Comparison of ENCODE assay signal across 19 cellular contexts in the genomic region with DNA sequence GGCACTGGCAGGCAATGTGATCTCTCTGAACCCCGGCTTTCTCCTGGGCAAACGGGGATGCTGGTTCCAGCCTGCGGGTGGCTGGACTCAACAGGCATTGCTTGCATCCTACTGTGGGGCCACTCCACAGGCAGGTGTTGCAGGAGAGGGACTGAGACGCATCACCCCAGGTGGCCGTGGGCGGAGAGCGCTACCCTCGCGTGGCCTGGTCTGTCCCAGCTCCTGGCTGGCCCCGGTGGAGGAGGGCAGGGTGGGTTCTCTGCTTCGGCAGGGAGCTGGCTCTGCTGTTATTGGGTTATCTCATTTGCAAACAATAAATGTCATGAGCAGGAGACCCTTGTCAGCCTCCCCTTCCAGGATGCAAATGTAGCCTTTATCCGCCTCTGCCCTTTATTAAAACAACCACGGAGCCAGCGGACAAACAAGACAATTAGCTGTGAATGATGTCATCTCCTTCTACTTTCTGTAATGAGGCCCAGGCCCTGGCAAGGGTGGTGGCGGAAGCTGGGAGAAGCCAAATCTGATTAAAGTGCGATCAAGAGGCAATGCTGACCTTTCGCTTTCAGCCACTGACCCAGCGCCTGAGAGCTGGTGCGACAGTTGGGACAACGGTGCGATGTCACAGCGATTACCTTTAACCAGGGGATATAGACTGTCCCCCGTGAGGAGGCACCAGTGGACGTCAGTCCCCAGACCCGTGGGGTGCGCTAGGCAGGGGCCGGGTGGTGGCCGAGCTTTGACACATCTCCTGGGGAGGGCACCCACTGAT.
A peak's percentile ranks its signal among the peaks of the same experiment; 100 is the strongest.
DNase-seq lines count a peak whose midpoint lies in the region; ATAC-seq, FAIRE-seq and TF ChIP-seq lines count a peak whose summit lies in the region.
"Had no signal": no experiment of that assay in that cellular context is flagged by ENCODE, and none has a peak within 500 bp of the region (broad histone marks: within the 10 kb centered on the region; RNA-seq: fewer than 3 reads in every experiment).

No MANE protein-coding gene starts in this region.

- H3K27me3 ChIP-seq in endothelial cell of umbilical vein (ENCODE audit: control insufficient read depth in 2 of 2, insufficient read depth in 2 of 2, low read length in 2 of 2), result no peaks in the 10 kb centered on the region
- no peaks in the 10 kb centered on the region for H3K27me3 ChIP-seq in naive thymus-derived CD4-positive, alpha-beta T cell (ENCODE audit: control insufficient read depth in 2 of 2, insufficient read depth in 2 of 2, low read length in 2 of 2)
- H3K27me3 ChIP-seq in thyroid gland, result no peaks in the 10 kb centered on the region
- H3K27me3 ChIP-seq: colonic mucosa had no signal

- no peaks in the 10 kb centered on the region for H3K36me3 Mint-ChIP-seq in neural crest cell (ENCODE audit: low read depth)
- H3K36me3 Mint-ChIP-seq in naive thymus-derived CD4-positive, alpha-beta T cell, result peaks cover 0 to 1% (median 0%) of the 10 kb centered on the region in 5 donors

- BruUV-seq in endothelial cell of umbilical vein (replicated peaks; lab: Mats Ljungman, UMichigan), result no TSS peak

- intact Hi-C loops in endothelial cell of umbilical vein (cut with micrococcal nuclease), result no loop called here
- intact Hi-C loops in naive thymus-derived CD4-positive, alpha-beta T cell (cut with micrococcal nuclease), result no loop called here
- intact Hi-C loops in thyroid gland (cut with DNase I), result no loop called here

- ATAC-seq in naive thymus-derived CD4-positive, alpha-beta T cell, result no peak
- ATAC-seq in GM21825 (IDR thresholded peaks at IDR 0.05; ENCODE audit: unreplicated experiment), result no peak

- H4K20me1 ChIP-seq in endothelial cell of umbilical vein (replicated peaks; ENCODE audit: control insufficient read depth, extremely low read depth, insufficient read depth, low read length), result no peaks in the 10 kb centered on the region

- H3K27ac ChIP-seq in endothelial cell of umbilical vein (ENCODE audit: insufficient read depth, low read depth, low read length) (no peak overlapping the region), thyroid gland (no peak overlapping the region)
- H3K27ac ChIP-seq in naive thymus-derived CD4-positive, alpha-beta T cell (ENCODE audit: low read depth, low read length), result no peak overlapping the region
- H3K27ac ChIP-seq: 22Rv1, colonic mucosa, SK-N-MC, tibial nerve had no signal

- peak overlapping the region; percentile 57 for H3K4me3 Mint-ChIP-seq in neural crest cell
- H3K4me3 Mint-ChIP-seq in naive thymus-derived CD4-positive, alpha-beta T cell, result peak overlapping the region in 1 of 10 donors; percentile 18
- H3K4me3 Mint-ChIP-seq: CD4-positive, alpha-beta T cell had no signal

- dilution Hi-C loops in endothelial cell of umbilical vein (cut with MboI; ENCODE audit: extremely low pct_ligation_motif_present, low sequenced_read_pairs), result no loop called here

- H3K4me1 ChIP-seq in endothelial cell of umbilical vein (ENCODE audit: control insufficient read depth, extremely low read depth, insufficient read depth, low read length) (peaks cover 2% of the 10 kb centered on the region), thyroid gland (no peaks in the 10 kb centered on the region)
- no peaks in the 10 kb centered on the region for H3K4me1 ChIP-seq in naive thymus-derived CD4-positive, alpha-beta T cell (ENCODE audit: control insufficient read depth in 2 of 2, insufficient read depth in 2 of 2, low read length in 2 of 2)
- H3K4me1 ChIP-seq: colonic mucosa, tibial nerve had no signal

- peaks cover 4% of the 10 kb centered on the region for H3K4me1 Mint-ChIP-seq in neural crest cell
- H3K4me1 Mint-ChIP-seq in naive thymus-derived CD4-positive, alpha-beta T cell, result peaks cover 0 to 5% (median 0%) of the 10 kb centered on the region in 7 donors

- H3K27ac Mint-ChIP-seq in neural crest cell (ENCODE audit: unreplicated experiment), result peak overlapping the region; percentile 50
- peak overlapping the region in 3 of 9 donors; percentile 32 to 58 (median 38) for H3K27ac Mint-ChIP-seq in naive thymus-derived CD4-positive, alpha-beta T cell
- H3K27ac Mint-ChIP-seq: CD4-positive, alpha-beta T cell had no signal

- H3K9me3 Mint-ChIP-seq in neural crest cell, result no peaks in the 10 kb centered on the region
- peaks cover 0 to 6% (median 0%) of the 10 kb centered on the region in 11 donors for H3K9me3 Mint-ChIP-seq in naive thymus-derived CD4-positive, alpha-beta T cell
- H3K9me3 Mint-ChIP-seq: CD4-positive, alpha-beta T cell had no signal

- no peaks in the 10 kb centered on the region for H3K9me3 ChIP-seq in endothelial cell of umbilical vein (replicated peaks; ENCODE audit: control insufficient read depth, insufficient read depth, low read length)
- H3K9me3 ChIP-seq in naive thymus-derived CD4-positive, alpha-beta T cell (ENCODE audit: control insufficient read depth in 2 of 3, low read length in 3 of 3), result no peaks in the 10 kb centered on the region
- no peaks in the 10 kb centered on the region for H3K9me3 ChIP-seq in thyroid gland
- H3K9me3 ChIP-seq: colonic mucosa, tibial nerve had no signal

- H3K79me2 ChIP-seq in endothelial cell of umbilical vein (ENCODE audit: control insufficient read depth, insufficient read depth, low read length), result no peaks in the 10 kb centered on the region

- POLR2A ChIA-PET in endothelial cell of umbilical vein (lab: Charles Lee), result no interaction called here
- POLR2A ChIA-PET in naive thymus-derived CD4-positive, alpha-beta T cell (lab: Charles Lee), result no interaction called here

- no peak overlapping the region for H3K4me2 ChIP-seq in endothelial cell of umbilical vein (ENCODE audit: insufficient read depth, low read length)

- FAIRE-seq in endothelial cell of umbilical vein (lab: Jason Lieb, UNC), result peak; percentile 71

- DNase-seq in DMS 273 (lab: John Stamatoyannopoulos, UW; ENCODE audit: unreplicated experiment), result peak; percentile 26
- no peak for DNase-seq in DMS 273 treated with DMSO at 0.1 percent for 48 hours (lab: John Stamatoyannopoulos, UW)
- DNase-seq in NCI-H748 treated with DMSO at 0.1 percent for 48 hours (lab: John Stamatoyannopoulos, UW), result peak; percentile 34
- DNase-seq in endothelial cell of umbilical vein (ENCODE audit: low read depth, low spot score), result peak; percentile 51
- no peak for DNase-seq in neural crest cell (ENCODE audit: low read depth, low spot score)
- no peak for DNase-seq in naive thymus-derived CD4-positive, alpha-beta T cell
- DNase-seq in thyroid gland, result no peak
- DNase-seq: activated CD8-positive, alpha-beta memory T cell treated with anti-CD3 and anti-CD28 coated beads for 24 hours; activated effector memory CD4-positive, alpha-beta T cell treated with Interleukin-2 at 50 U/mL for 16 hours; CD4-positive, alpha-beta T cell; colonic mucosa; NCI-H1930; nucleus accumbens; stimulated activated CD4-positive, alpha-beta T cell treated with anti-CD3 and anti-CD28 coated beads, Interleukin-4, amount 100 ng/mL, for 1 hour; stimulated activated CD8-positive, alpha-beta memory T cell treated with anti-CD3 and anti-CD28 coated beads, Interleukin-4, amount 100 ng/mL, for 48 hours had no signal

- no peak for TF ChIP-seq CTCF in endothelial cell of umbilical vein (IDR thresholded peaks at IDR 0.05; ENCODE audit: extremely low read depth in 1 of 2, insufficient read depth in 1 of 2, low read depth in 1 of 2, low read length in 2 of 2)
- no peak for TF ChIP-seq CTCF in neural crest cell (conservative IDR thresholded peaks at IDR 0.05)
- TF ChIP-seq CTCF in thyroid gland (IDR thresholded peaks at IDR 0.05), result no peak

- no peaks in the 10 kb centered on the region for H3K36me3 ChIP-seq in endothelial cell of umbilical vein (ENCODE audit: control insufficient read depth in 2 of 2, extremely low read depth in 1 of 2, insufficient read depth in 2 of 2, low read length in 2 of 2)
- no peaks in the 10 kb centered on the region for H3K36me3 ChIP-seq in naive thymus-derived CD4-positive, alpha-beta T cell (ENCODE audit: control insufficient read depth in 2 of 3, insufficient read depth in 3 of 3, low read length in 3 of 3)
- H3K36me3 ChIP-seq in thyroid gland, result no peaks in the 10 kb centered on the region
- H3K36me3 ChIP-seq: colonic mucosa, tibial nerve had no signal

- no peak overlapping the region for H3K9ac ChIP-seq in endothelial cell of umbilical vein (replicated peaks; ENCODE audit: extremely low read depth, insufficient read depth, low read length)

- H3K9me1 ChIP-seq in endothelial cell of umbilical vein (replicated peaks; ENCODE audit: control insufficient read depth, extremely low read depth, insufficient read depth, low read length), result no peaks in the 10 kb centered on the region

- 68 to 72% methylated on average over 20 to 22 of the region's 28 CpGs for WGBS in thyroid gland, 2 donors

- H3K4me3 ChIP-seq in endothelial cell of umbilical vein (replicated peaks in 1 of 3; ENCODE audit: insufficient read depth in 1 of 3, low read depth in 1 of 3, low read length in 3 of 3) (no peak overlapping the region), thyroid gland (replicated peaks in 1 of 3) (no peak overlapping the region)
- no peak overlapping the region for H3K4me3 ChIP-seq in naive thymus-derived CD4-positive, alpha-beta T cell (ENCODE audit: low read length)
- H3K4me3 ChIP-seq: colonic mucosa, SK-N-MC, tibial nerve had no signal

- H3K27me3 Mint-ChIP-seq in neural crest cell (ENCODE audit: low read depth), result no peaks in the 10 kb centered on the region
- peaks cover 0 to 7% (median 0%) of the 10 kb centered on the region in 5 donors for H3K27me3 Mint-ChIP-seq in naive thymus-derived CD4-positive, alpha-beta T cell
- H3K27me3 Mint-ChIP-seq: CD4-positive, alpha-beta T cell had no signal

- CTCF ChIA-PET in endothelial cell of umbilical vein (lab: Charles Lee), result interaction anchor here (1.0 to 1.4 kb wide), 3 partner anchors 13 to 264 kb away, joined by 3 to 8 read pairs (median 3); no protein-coding TSS in a partner anchor
- CTCF ChIA-PET in naive thymus-derived CD4-positive, alpha-beta T cell (lab: Charles Lee), result interaction anchor here (0.7 kb wide), 1 partner anchor 92 kb away, joined by 3 read pairs; no protein-coding TSS in a partner anchor

- no peak for TF ChIP-seq POLR2A in endothelial cell of umbilical vein (IDR thresholded peaks at IDR 0.05; ENCODE audit: low read depth, low read length)
- no peak for TF ChIP-seq POLR2A in thyroid gland (IDR thresholded peaks at IDR 0.05)

- H2AFZ ChIP-seq in endothelial cell of umbilical vein (ENCODE audit: low read depth, low read length), result no peak overlapping the region

TF ChIP-seq in endothelial cell of umbilical vein, 7 proteins besides CTCF, POLR2A, EP300 and RAD21 (continues in another document):
- no peak for TF ChIP-seq FOS (IDR thresholded peaks at IDR 0.05; ENCODE audit: borderline replicate concordance, insufficient read depth, low read length)
- TF ChIP-seq, protein P1, sequence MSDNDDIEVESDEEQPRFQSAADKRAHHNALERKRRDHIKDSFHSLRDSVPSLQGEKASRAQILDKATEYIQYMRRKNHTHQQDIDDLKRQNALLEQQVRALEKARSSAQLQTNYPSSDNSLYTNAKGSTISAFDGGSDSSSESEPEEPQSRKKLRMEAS (IDR thresholded peaks at IDR 0.05; ENCODE audit: insufficient read depth, insufficient read length), result no peak
- TF ChIP-seq POLR2AphosphoS5 (IDR thresholded peaks at IDR 0.05; ENCODE audit: insufficient read depth, low read depth, low read length), result no peak
- TF ChIP-seq GATA2 (IDR thresholded peaks at IDR 0.05; ENCODE audit: insufficient read depth, insufficient read length, low read depth, low read length), result no peak
- no peak for TF ChIP-seq JUN (IDR thresholded peaks at IDR 0.05; ENCODE audit: borderline replicate concordance, insufficient read depth, insufficient read length, low read depth)

Comparison
In these comparisons a context has a peak if more than half of its experiments do, and no peak if none do; other contexts are left out.
1. DNase-seq: peak in DMS 273 (single experiment), NCI-H748 treated with DMSO at 0.1 percent for 48 hours (single experiment) and endothelial cell of umbilical vein (single experiment); none in DMS 273 treated with DMSO at 0.1 percent for 48 hours (single experiment), neural crest cell (single experiment), naive thymus-derived CD4-positive, alpha-beta T cell (0 of 9) and thyroid gland (0 of 2).